In genomic region chr19:43721469-43722048, GRCh38 we compare ENCODE assay signal across 23 cellular contexts. TPM values are rescaled to one million over a fixed set of nuclear protein-coding genes. Genes with fewer than 3 reads are reported as not detected.
DNase-seq lines count a peak whose midpoint lies in the region; ATAC-seq, FAIRE-seq and TF ChIP-seq lines count a peak whose summit lies in the region.
"Had no signal": no experiment of that assay in that cellular context is flagged by ENCODE, and none has a peak within 500 bp of the region (broad histone marks: within the 10 kb centered on the region; RNA-seq: fewer than 3 reads in every experiment).

No MANE protein-coding gene starts in this region.

- no peaks in the 10 kb centered on the region for H3K36me3 ChIP-seq in GM23338 (ENCODE audit: insufficient read depth)

- CTCF ChIA-PET in activated CD8-positive, alpha-beta T cell treated with anti-CD3 and anti-CD28 coated beads for 36 hours (lab: Charles Lee) = interaction anchor here (1.2 kb wide), 1 partner anchor 53 kb away, joined by 4 read pairs; no protein-coding TSS in a partner anchor
- CTCF ChIA-PET in activated CD8-positive, alpha-beta T cell treated with anti-CD3 and anti-CD28 coated beads, Interleukin-2, amount 10 ng/mL, durations not matched to agents 7 days and 5 days (lab: Charles Lee) = interaction anchor here (1.5 kb wide), 1 partner anchor 53 kb away, joined by 4 read pairs; no protein-coding TSS in a partner anchor
- CTCF ChIA-PET in A549 (lab: Yijun Ruan, JAX) = interaction anchor here (0.8 to 2.0 kb wide), 9 partner anchors 10 to 54 kb away, joined by 3 to 8 read pairs (median 4); partner anchors contain the start of gene PLAUR

- no peak overlapping the region for H3K27ac Mint-ChIP-seq in activated CD8-positive, alpha-beta T cell treated with anti-CD3 and anti-CD28 coated beads for 36 hours
- no peak overlapping the region for H3K27ac Mint-ChIP-seq in activated CD8-positive, alpha-beta T cell treated with anti-CD3 and anti-CD28 coated beads, Interleukin-2, amount 10 ng/mL, durations not matched to agents 7 days and 5 days
- no peak overlapping the region for H3K27ac Mint-ChIP-seq in GM23338
- H3K27ac Mint-ChIP-seq: CD4-positive, alpha-beta T cell; HFFc6; IgD-negative memory B cell had no signal

- DNase-seq in activated CD8-positive, alpha-beta T cell treated with anti-CD3 and anti-CD28 coated beads for 36 hours = no peak
- DNase-seq in activated CD8-positive, alpha-beta T cell treated with anti-CD3 and anti-CD28 coated beads, Interleukin-2, amount 10 ng/mL, durations not matched to agents 7 days and 5 days = no peak
- DNase-seq in A549 (ENCODE audit: low read depth in 1 of 2, low spot score in 1 of 2) (no peak), GM23338 (ENCODE audit: low spot score) (no peak), epithelial cell of prostate (ENCODE audit: low read depth, low spot score) (no peak), superior temporal gyrus (ENCODE audit: extremely low spot score) (no peak), DMS53 treated with DMSO at 0.1 percent for 48 hours (lab: John Stamatoyannopoulos, UW; ENCODE audit: unreplicated experiment) (no peak)
- DNase-seq: AML-193; Caco-2; CD4-positive, alpha-beta T cell; DMS79; GDM1; HFFc6 had no signal

- H2AFZ ChIP-seq in GM23338 = 0 out of 2 replicates have a peak overlapping the region, but pooled peaks have one; percentile 69

- no peak for TF ChIP-seq EP300 in A549 (IDR thresholded peaks at IDR 0.05)

- TF ChIP-seq POLR2A in A549 (IDR thresholded peaks at IDR 0.05; ENCODE audit: low read length) = no peak

- H3K9me3 ChIP-seq in A549 = no peaks in the 10 kb centered on the region
- H3K9me3 ChIP-seq: Caco-2 had no signal

- H3K4me1 Mint-ChIP-seq in activated CD8-positive, alpha-beta T cell treated with anti-CD3 and anti-CD28 coated beads for 36 hours (ENCODE audit: low read depth) = peaks cover 4% of the 10 kb centered on the region
- H3K4me1 Mint-ChIP-seq in activated CD8-positive, alpha-beta T cell treated with anti-CD3 and anti-CD28 coated beads, Interleukin-2, amount 10 ng/mL, durations not matched to agents 7 days and 5 days (ENCODE audit: low read depth) = peaks cover 9% of the 10 kb centered on the region
- no peaks in the 10 kb centered on the region for H3K4me1 Mint-ChIP-seq in GM23338

- no peak overlapping the region for H3K4me3 Mint-ChIP-seq in activated CD8-positive, alpha-beta T cell treated with anti-CD3 and anti-CD28 coated beads for 36 hours
- no peak overlapping the region for H3K4me3 Mint-ChIP-seq in activated CD8-positive, alpha-beta T cell treated with anti-CD3 and anti-CD28 coated beads, Interleukin-2, amount 10 ng/mL, durations not matched to agents 7 days and 5 days
- H3K4me3 Mint-ChIP-seq in GM23338 = no peak overlapping the region
- H3K4me3 Mint-ChIP-seq: CD4-positive, alpha-beta T cell; HFFc6; IgD-negative memory B cell had no signal

- no peak for TF ChIP-seq RAD21 in A549 (conservative IDR thresholded peaks at IDR 0.05 in 1 of 2, IDR thresholded peaks at IDR 0.05 in 1 of 2)

- no peak overlapping the region for H3K4me2 ChIP-seq in A549
- H3K4me2 ChIP-seq in GM23338 = no peak overlapping the region

- no peaks in the 10 kb centered on the region for H3K9me2 ChIP-seq in GM23338 (ENCODE audit: insufficient read depth)

- H4K20me1 ChIP-seq in GM23338 (replicated peaks; ENCODE audit: insufficient read depth) = no peaks in the 10 kb centered on the region

- H3K79me2 ChIP-seq in GM23338 (replicated peaks; ENCODE audit: insufficient read depth) = no peaks in the 10 kb centered on the region

- no peaks in the 10 kb centered on the region for H3K27me3 ChIP-seq in GM23338 (ENCODE audit: insufficient read depth)

- H3F3A ChIP-seq in GM23338 (replicated peaks; ENCODE audit: low read depth) = no peaks in the 10 kb centered on the region

- no peaks in the 10 kb centered on the region for H3K36me3 Mint-ChIP-seq in activated CD8-positive, alpha-beta T cell treated with anti-CD3 and anti-CD28 coated beads for 36 hours (ENCODE audit: low read depth)
- no peaks in the 10 kb centered on the region for H3K36me3 Mint-ChIP-seq in activated CD8-positive, alpha-beta T cell treated with anti-CD3 and anti-CD28 coated beads, Interleukin-2, amount 10 ng/mL, durations not matched to agents 7 days and 5 days (ENCODE audit: low read depth)
- no peaks in the 10 kb centered on the region for H3K36me3 Mint-ChIP-seq in GM23338 (ENCODE audit: low read depth)
- H3K36me3 Mint-ChIP-seq: IgD-negative memory B cell had no signal

- H3K27me3 Mint-ChIP-seq in activated CD8-positive, alpha-beta T cell treated with anti-CD3 and anti-CD28 coated beads for 36 hours = no peaks in the 10 kb centered on the region
- H3K27me3 Mint-ChIP-seq in activated CD8-positive, alpha-beta T cell treated with anti-CD3 and anti-CD28 coated beads, Interleukin-2, amount 10 ng/mL, durations not matched to agents 7 days and 5 days (ENCODE audit: low read depth) = no peaks in the 10 kb centered on the region
- H3K27me3 Mint-ChIP-seq in GM23338 (ENCODE audit: insufficient read depth, low read depth, poor library complexity) = peaks cover 9% of the 10 kb centered on the region
- H3K27me3 Mint-ChIP-seq: CD4-positive, alpha-beta T cell; IgD-negative memory B cell had no signal

- H3K4me1 ChIP-seq in A549 (no peaks in the 10 kb centered on the region), GM23338 (ENCODE audit: insufficient read depth) (no peaks in the 10 kb centered on the region)
- H3K4me1 ChIP-seq: Caco-2 had no signal

- peak; percentile 34 for ATAC-seq in activated CD8-positive, alpha-beta T cell treated with anti-CD3 and anti-CD28 coated beads for 36 hours
- no peak for ATAC-seq in activated CD8-positive, alpha-beta T cell treated with anti-CD3 and anti-CD28 coated beads, Interleukin-2, amount 10 ng/mL, durations not matched to agents 7 days and 5 days
- no peak for ATAC-seq in A549
- ATAC-seq in GM23338 = no peak
- no peak for ATAC-seq in HG03378 (IDR thresholded peaks at IDR 0.05; ENCODE audit: unreplicated experiment)
- ATAC-seq: HCT116, HepG2 had no signal

- H3K4me3 ChIP-seq in A549 = no peak overlapping the region
- H3K4me3 ChIP-seq in GM23338 = no peak overlapping the region

- 80% methylated on average over 5 of the region's 5 CpGs for WGBS in A549 (ENCODE audit: missing lambda C conversion rate)

- H3K9me3 Mint-ChIP-seq in activated CD8-positive, alpha-beta T cell treated with anti-CD3 and anti-CD28 coated beads for 36 hours = no peaks in the 10 kb centered on the region
- no peaks in the 10 kb centered on the region for H3K9me3 Mint-ChIP-seq in activated CD8-positive, alpha-beta T cell treated with anti-CD3 and anti-CD28 coated beads, Interleukin-2, amount 10 ng/mL, durations not matched to agents 7 days and 5 days (ENCODE audit: insufficient read depth)
- H3K9me3 Mint-ChIP-seq in GM23338 = no peaks in the 10 kb centered on the region; the same call in 2 of the 3 replicates
- H3K9me3 Mint-ChIP-seq: CD4-positive, alpha-beta T cell; HFFc6; IgD-negative memory B cell had no signal

- intact Hi-C loops in activated CD8-positive, alpha-beta T cell treated with anti-CD3 and anti-CD28 coated beads for 36 hours (cut with micrococcal nuclease) = loop anchor here (2.0 kb wide), 1 partner anchor 45 kb away; no protein-coding TSS in a partner anchor

- H3K27ac ChIP-seq in A549 (no peak overlapping the region), GM23338 (ENCODE audit: low read depth) (no peak overlapping the region), epithelial cell of prostate (peak overlapping the region; percentile 11)
- H3K27ac ChIP-seq: C4-2B had no signal

- POLR2A ChIA-PET in activated CD8-positive, alpha-beta T cell treated with anti-CD3 and anti-CD28 coated beads for 36 hours (lab: Charles Lee) = interaction anchor here (0.8 kb wide), 1 partner anchor 11 kb away, joined by 3 read pairs; no protein-coding TSS in a partner anchor
- POLR2A ChIA-PET in activated CD8-positive, alpha-beta T cell treated with anti-CD3 and anti-CD28 coated beads, Interleukin-2, amount 10 ng/mL, durations not matched to agents 7 days and 5 days (lab: Charles Lee) = interaction anchor here (0.6 kb wide), 1 partner anchor 81 kb away, joined by 3 read pairs; no protein-coding TSS in a partner anchor
- POLR2A ChIA-PET in A549 (lab: Yijun Ruan, JAX) = interaction anchor here (0.6 to 1.2 kb wide), 2 partner anchors 53 to 166 kb away, joined by 4 to 7 read pairs; no protein-coding TSS in a partner anchor

- peak; percentile 49 for FAIRE-seq in A549 (lab: Jason Lieb, UNC)
- FAIRE-seq: A204.1, D721Med, HepG2 had no signal

- TF ChIP-seq CTCF in activated CD8-positive, alpha-beta T cell treated with anti-CD3 and anti-CD28 coated beads for 36 hours (IDR thresholded peaks at IDR 0.05) = no peak
- TF ChIP-seq CTCF in A549 (IDR thresholded peaks at IDR 0.05) (no peak), GM23338 (conservative IDR thresholded peaks at IDR 0.05; ENCODE audit: low read depth in 2 of 2) (no peak)

RNA-seq across cellular contexts. Expression of gene IRGC, which starts 5.7 kb away (rescaled TPM):
- total RNA-seq in activated CD8-positive, alpha-beta T cell treated with anti-CD3 and anti-CD28 coated beads for 36 hours = not detected
- not detected for total RNA-seq in activated CD8-positive, alpha-beta T cell treated with anti-CD3 and anti-CD28 coated beads, Interleukin-2, amount 10 ng/mL, durations not matched to agents 7 days and 5 days
- not detected in 2 replicates for polyA plus RNA-seq in A549 (2011; rRNA removed)
- polyA plus RNA-seq in A549 (2012; cell fraction: cytosol; rRNA removed) = not detected in 2 replicates
- polyA plus RNA-seq in A549 (2012; cell fraction: nucleus; rRNA removed) = not detected in 2 replicates
- polyA plus RNA-seq in A549 (2017; fragmentation: RNase III; extraction: RNeasy Plus Mini Kit Qiagen cat#74134 plus additional on column Dnase treatment) = not detected in 3 replicates
- polyA minus RNA-seq in A549 (2011; rRNA and poly(A)+ RNA removed) = not detected in 2 replicates
- total RNA-seq in GM23338 (2014; rRNA removed; shearing (Covaris generic)) = not detected in 2 replicates
- not detected in 2 replicates for polyA plus RNA-seq in GM23338 (2016; fragmentation: Nextera tagmentation; extraction: Ambion mirVana)
- total RNA-seq: Caco-2; CD4-positive, alpha-beta T cell; Daoy; H7; HepG2; HFFc6 had no signal
- polyA plus RNA-seq: BJ, HepG2, IgD-negative memory B cell had no signal

RNA-seq across cellular contexts. Expression of gene SMG9, which starts 33.2 kb away (rescaled TPM):
- total RNA-seq in activated CD8-positive, alpha-beta T cell treated with anti-CD3 and anti-CD28 coated beads for 36 hours = 10 to 100 TPM; 48.9 to 53.1 TPM
- total RNA-seq in activated CD8-positive, alpha-beta T cell treated with anti-CD3 and anti-CD28 coated beads, Interleukin-2, amount 10 ng/mL, durations not matched to agents 7 days and 5 days = 10 to 100 TPM; 60.0 to 65.1 TPM
- polyA plus RNA-seq in A549 (2011; rRNA removed) (14.2 and 24.4 TPM in 2 replicates), A549 (2017; fragmentation: RNase III; extraction: RNeasy Plus Mini Kit Qiagen cat#74134 plus additional on column Dnase treatment) (44.2 to 47.3 TPM (median 46.7 TPM) in 3 replicates), GM23338 (2016; fragmentation: Nextera tagmentation; extraction: Ambion mirVana) (14.0 and 15.7 TPM in 2 replicates)
- 21.1 and 23.9 TPM in 2 replicates for polyA plus RNA-seq in A549 (2012; cell fraction: cytosol; rRNA removed)
- polyA plus RNA-seq in A549 (2012; cell fraction: nucleus; rRNA removed) = 112 and 116 TPM in 2 replicates
- 18.3 and 18.5 TPM in 2 replicates for polyA minus RNA-seq in A549 (2011; rRNA and poly(A)+ RNA removed)
- total RNA-seq in GM23338 (2014; rRNA removed; shearing (Covaris generic)) = 6.3 and 13.2 TPM in 2 replicates

RNA-seq across cellular contexts. Expression of gene PLAUR, which starts 51.6 kb away (rescaled TPM):
- total RNA-seq in activated CD8-positive, alpha-beta T cell treated with anti-CD3 and anti-CD28 coated beads for 36 hours = 10 to 100 TPM; 11.1 to 13.3 TPM
- total RNA-seq in activated CD8-positive, alpha-beta T cell treated with anti-CD3 and anti-CD28 coated beads, Interleukin-2, amount 10 ng/mL, durations not matched to agents 7 days and 5 days = 10 to 100 TPM; 10.1 to 11.6 TPM
- polyA plus RNA-seq in A549 (2011; rRNA removed) (48.6 and 55.3 TPM in 2 replicates), A549 (2017; fragmentation: RNase III; extraction: RNeasy Plus Mini Kit Qiagen cat#74134 plus additional on column Dnase treatment) (27.4 to 29.0 TPM (median 28.3 TPM) in 3 replicates), GM23338 (2016; fragmentation: Nextera tagmentation; extraction: Ambion mirVana) (20.6 and 21.3 TPM in 2 replicates)
- 61.1 and 62.6 TPM in 2 replicates for polyA plus RNA-seq in A549 (2012; cell fraction: cytosol; rRNA removed)
- 93.5 and 95.3 TPM in 2 replicates for polyA plus RNA-seq in A549 (2012; cell fraction: nucleus; rRNA removed)
- 40.2 and 50.4 TPM in 2 replicates for polyA minus RNA-seq in A549 (2011; rRNA and poly(A)+ RNA removed)
- 11.1 and 16.5 TPM in 2 replicates for total RNA-seq in GM23338 (2014; rRNA removed; shearing (Covaris generic))

RNA-seq across cellular contexts. Expression of gene KCNN4, which starts 59.2 kb away (rescaled TPM):
- 10 to 100 TPM; 49.5 to 49.6 TPM for total RNA-seq in activated CD8-positive, alpha-beta T cell treated with anti-CD3 and anti-CD28 coated beads for 36 hours
- 10 to 100 TPM; 28.8 to 31.9 TPM for total RNA-seq in activated CD8-positive, alpha-beta T cell treated with anti-CD3 and anti-CD28 coated beads, Interleukin-2, amount 10 ng/mL, durations not matched to agents 7 days and 5 days
- 15.7 and 20.7 TPM in 2 replicates for polyA plus RNA-seq in A549 (2011; rRNA removed)
- polyA plus RNA-seq in A549 (2012; cell fraction: cytosol; rRNA removed) = 20.1 and 24.6 TPM in 2 replicates
- polyA plus RNA-seq in A549 (2012; cell fraction: nucleus; rRNA removed) = 87.0 TPM in 2 replicates
- polyA plus RNA-seq in A549 (2017; fragmentation: RNase III; extraction: RNeasy Plus Mini Kit Qiagen cat#74134 plus additional on column Dnase treatment) = 16.9 to 21.0 TPM (median 20.7 TPM) in 3 replicates
- 22.6 and 25.6 TPM in 2 replicates for polyA minus RNA-seq in A549 (2011; rRNA and poly(A)+ RNA removed)
- 3.2 and 3.4 TPM in 2 replicates for total RNA-seq in GM23338 (2014; rRNA removed; shearing (Covaris generic))
- 0.75 and 0.86 TPM in 2 replicates for polyA plus RNA-seq in GM23338 (2016; fragmentation: Nextera tagmentation; extraction: Ambion mirVana)
